1 cellular context compared by ENCODE assay signal in genomic region chr17:78255953-78256704, GRCh38.
TF ChIP-seq lines count a peak whose summit lies in the region.

No MANE protein-coding gene starts in this region.

TF ChIP-seq in IMR-90, 13 proteins besides CTCF, POLR2A, EP300 and RAD21:
- no peak for TF ChIP-seq CEBPB (IDR thresholded peaks at IDR 0.05; ENCODE audit: low read depth, low read length)
- TF ChIP-seq RFX5 (IDR thresholded peaks at IDR 0.05; ENCODE audit: low read depth, low read length) = no peak
- TF ChIP-seq MAFK (IDR thresholded peaks at IDR 0.05; ENCODE audit: low read depth, low read length) = no peak
- no peak for TF ChIP-seq BHLHE40 (IDR thresholded peaks at IDR 0.05; ENCODE audit: low read depth, low read length)
- no peak for TF ChIP-seq USF2 (IDR thresholded peaks at IDR 0.05; ENCODE audit: low read depth, low read length)
- TF ChIP-seq RCOR1 (IDR thresholded peaks at IDR 0.05; ENCODE audit: insufficient replicate concordance, low read length) = no peak
- TF ChIP-seq FOS (IDR thresholded peaks at IDR 0.05; ENCODE audit: low read depth, low read length) = no peak
- TF ChIP-seq NFE2L2 (IDR thresholded peaks at IDR 0.05; ENCODE audit: low read depth, low read length) = no peak
